Comparison of ENCODE assay signal across 1 cellular context in the genomic region with DNA sequence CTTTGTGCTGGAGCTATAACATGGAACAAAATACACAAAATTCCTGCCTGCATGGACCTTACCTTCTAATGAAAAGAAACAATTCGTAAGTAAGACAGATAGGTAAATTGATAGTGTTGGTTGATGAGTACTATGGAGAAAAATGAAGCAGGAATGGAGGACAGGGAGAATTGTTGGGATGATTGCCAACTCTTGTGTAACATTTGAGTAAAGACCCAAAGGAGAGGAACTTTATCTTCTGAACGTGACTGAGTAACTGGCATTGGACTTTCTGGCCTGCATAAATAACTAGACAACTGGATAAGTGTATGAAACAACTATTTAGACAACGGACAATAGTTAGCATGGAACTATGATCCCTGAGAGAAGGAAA.
TF ChIP-seq lines count a peak whose summit lies in the region.

No MANE protein-coding gene starts in this region.

TF ChIP-seq in HepG2, 621 proteins besides CTCF, POLR2A, EP300 and RAD21:
- TF ChIP-seq BHLHE40 (IDR thresholded peaks at IDR 0.05; ENCODE audit: low read length) (0 out of 2 replicates have a peak, but pooled peaks have one; percentile 31), ZNF367 (CRISPR knock-in tag; IDR thresholded peaks at IDR 0.05; ENCODE audit: borderline replicate concordance) (no peak), MYC (CRISPR knock-in tag; IDR thresholded peaks at IDR 0.05; ENCODE audit: borderline replicate concordance) (no peak), ZNF841 (CRISPR knock-in tag; IDR thresholded peaks at IDR 0.05; ENCODE audit: borderline replicate concordance) (no peak), ZNF24 (IDR thresholded peaks at IDR 0.05) (0 out of 2 replicates have a peak, but pooled peaks have one; percentile 1)
